In genomic region chr6:26537160-26537845, GRCh38 we compare ENCODE assay signal across 1 cellular context.
A peak's percentile ranks its signal among the peaks of the same experiment; 100 is the strongest.
TF ChIP-seq lines count a peak whose summit lies in the region.

No MANE protein-coding gene starts in this region.

TF ChIP-seq in K562, 482 proteins besides CTCF, POLR2A, EP300 and RAD21 (continued from another document and continues in another):
- TF ChIP-seq PTRF (tag; IDR thresholded peaks at IDR 0.05) (0 out of 2 replicates have a peak, but pooled peaks have one; percentile 14), GTF3C2 (IDR thresholded peaks at IDR 0.05; ENCODE audit: borderline replicate concordance, extremely low read depth, insufficient read length) (peak; percentile 99), ZNF77 (CRISPR knock-in tag; IDR thresholded peaks at IDR 0.05) (no peak), CHD4 (IDR thresholded peaks at IDR 0.05; ENCODE audit: insufficient read depth, insufficient replicate concordance, low read depth, low read length, poor library complexity, severe bottlenecking) (no peak), RBM15 (IDR thresholded peaks at IDR 0.05; ENCODE audit: insufficient read depth, low read length) (no peak), HNRNPH1 (optimal IDR thresholded peaks at IDR 0.05; ENCODE audit: low read depth, low read length) (no peak), MBD2 (IDR thresholded peaks at IDR 0.05; ENCODE audit: borderline replicate concordance, low read depth) (peak; percentile 14; the same call in 1 of the 2 replicates), FIP1L1 (IDR thresholded peaks at IDR 0.05; ENCODE audit: low read depth, low read length, poor library complexity, severe bottlenecking) (no peak), PML (IDR thresholded peaks at IDR 0.05; ENCODE audit: low read length) (no peak), GABPA (tag; conservative IDR thresholded peaks at IDR 0.05; ENCODE audit: low read depth) (no peak), ZNF134 (CRISPR knock-in tag; conservative IDR thresholded peaks at IDR 0.05) (peak; percentile 35; the same call in 1 of the 2 replicates), KDM4B (IDR thresholded peaks at IDR 0.05; ENCODE audit: borderline replicate concordance in 2 of 2, low read depth in 1 of 2) (peak in 1 of 2 experiments; percentile 77; a peak in 2 of 4 replicates), SMARCA5 (IDR thresholded peaks at IDR 0.05) (peak; percentile 85), PREB (CRISPR knock-in tag; IDR thresholded peaks at IDR 0.05) (no peak; the same call in 1 of the 2 replicates), FOXA3 (CRISPR knock-in tag; conservative IDR thresholded peaks at IDR 0.05 in 1 of 2, IDR thresholded peaks at IDR 0.05 in 1 of 2) (no peak), SMAD4 (CRISPR knock-in tag; conservative IDR thresholded peaks at IDR 0.05) (peak; percentile 29; the same call in 1 of the 2 replicates), GTF2F1 (IDR thresholded peaks at IDR 0.05; ENCODE audit: low read depth, low read length) (no peak; the same call in 1 of the 2 replicates), ZNF12 (CRISPR knock-in tag; IDR thresholded peaks at IDR 0.05) (no peak), U2AF1 (optimal IDR thresholded peaks at IDR 0.05; ENCODE audit: low read depth, low read length) (no peak), SPI1 (IDR thresholded peaks at IDR 0.05; ENCODE audit: borderline replicate concordance, low read depth, low read length) (no peak), ZNF277 (CRISPR knock-in tag; IDR thresholded peaks at IDR 0.05; ENCODE audit: borderline replicate concordance) (no peak), STAG1 (CRISPR knock-in tag; IDR thresholded peaks at IDR 0.05; ENCODE audit: borderline replicate concordance) (no peak), SMARCC2 (IDR thresholded peaks at IDR 0.05; ENCODE audit: low read depth) (0 out of 2 replicates have a peak, but pooled peaks have one; percentile 43), NFXL1 (CRISPR knock-in tag; IDR thresholded peaks at IDR 0.05) (no peak), NKRF (IDR thresholded peaks at IDR 0.05; ENCODE audit: borderline replicate concordance) (peak; percentile 48), NCOA4 (IDR thresholded peaks at IDR 0.05; ENCODE audit: partially characterized antibody) (no peak), PHF21A (IDR thresholded peaks at IDR 0.05; ENCODE audit: borderline replicate concordance, low read depth) (peak; percentile 47; the same call in 1 of the 2 replicates), DDX20 (tag; IDR thresholded peaks at IDR 0.05; ENCODE audit: low read depth) (no peak), CBFA2T3 (IDR thresholded peaks at IDR 0.05) (peak; percentile 24; the same call in 1 of the 2 replicates), ZC3H4 (CRISPR knock-in tag; IDR thresholded peaks at IDR 0.05; ENCODE audit: borderline replicate concordance) (no peak)
- TF ChIP-seq, protein P1, sequence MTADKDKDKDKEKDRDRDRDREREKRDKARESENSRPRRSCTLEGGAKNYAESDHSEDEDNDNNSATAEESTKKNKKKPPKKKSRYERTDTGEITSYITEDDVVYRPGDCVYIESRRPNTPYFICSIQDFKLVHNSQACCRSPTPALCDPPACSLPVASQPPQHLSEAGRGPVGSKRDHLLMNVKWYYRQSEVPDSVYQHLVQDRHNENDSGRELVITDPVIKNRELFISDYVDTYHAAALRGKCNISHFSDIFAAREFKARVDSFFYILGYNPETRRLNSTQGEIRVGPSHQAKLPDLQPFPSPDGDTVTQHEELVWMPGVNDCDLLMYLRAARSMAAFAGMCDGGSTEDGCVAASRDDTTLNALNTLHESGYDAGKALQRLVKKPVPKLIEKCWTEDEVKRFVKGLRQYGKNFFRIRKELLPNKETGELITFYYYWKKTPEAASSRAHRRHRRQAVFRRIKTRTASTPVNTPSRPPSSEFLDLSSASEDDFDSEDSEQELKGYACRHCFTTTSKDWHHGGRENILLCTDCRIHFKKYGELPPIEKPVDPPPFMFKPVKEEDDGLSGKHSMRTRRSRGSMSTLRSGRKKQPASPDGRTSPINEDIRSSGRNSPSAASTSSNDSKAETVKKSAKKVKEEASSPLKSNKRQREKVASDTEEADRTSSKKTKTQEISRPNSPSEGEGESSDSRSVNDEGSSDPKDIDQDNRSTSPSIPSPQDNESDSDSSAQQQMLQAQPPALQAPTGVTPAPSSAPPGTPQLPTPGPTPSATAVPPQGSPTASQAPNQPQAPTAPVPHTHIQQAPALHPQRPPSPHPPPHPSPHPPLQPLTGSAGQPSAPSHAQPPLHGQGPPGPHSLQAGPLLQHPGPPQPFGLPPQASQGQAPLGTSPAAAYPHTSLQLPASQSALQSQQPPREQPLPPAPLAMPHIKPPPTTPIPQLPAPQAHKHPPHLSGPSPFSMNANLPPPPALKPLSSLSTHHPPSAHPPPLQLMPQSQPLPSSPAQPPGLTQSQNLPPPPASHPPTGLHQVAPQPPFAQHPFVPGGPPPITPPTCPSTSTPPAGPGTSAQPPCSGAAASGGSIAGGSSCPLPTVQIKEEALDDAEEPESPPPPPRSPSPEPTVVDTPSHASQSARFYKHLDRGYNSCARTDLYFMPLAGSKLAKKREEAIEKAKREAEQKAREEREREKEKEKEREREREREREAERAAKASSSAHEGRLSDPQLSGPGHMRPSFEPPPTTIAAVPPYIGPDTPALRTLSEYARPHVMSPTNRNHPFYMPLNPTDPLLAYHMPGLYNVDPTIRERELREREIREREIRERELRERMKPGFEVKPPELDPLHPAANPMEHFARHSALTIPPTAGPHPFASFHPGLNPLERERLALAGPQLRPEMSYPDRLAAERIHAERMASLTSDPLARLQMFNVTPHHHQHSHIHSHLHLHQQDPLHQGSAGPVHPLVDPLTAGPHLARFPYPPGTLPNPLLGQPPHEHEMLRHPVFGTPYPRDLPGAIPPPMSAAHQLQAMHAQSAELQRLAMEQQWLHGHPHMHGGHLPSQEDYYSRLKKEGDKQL (CRISPR knock-in tag; IDR thresholded peaks at IDR 0.05; ENCODE audit: borderline replicate concordance): 0 out of 2 replicates have a peak, but pooled peaks have one; percentile 37
- TF ChIP-seq, protein P2, sequence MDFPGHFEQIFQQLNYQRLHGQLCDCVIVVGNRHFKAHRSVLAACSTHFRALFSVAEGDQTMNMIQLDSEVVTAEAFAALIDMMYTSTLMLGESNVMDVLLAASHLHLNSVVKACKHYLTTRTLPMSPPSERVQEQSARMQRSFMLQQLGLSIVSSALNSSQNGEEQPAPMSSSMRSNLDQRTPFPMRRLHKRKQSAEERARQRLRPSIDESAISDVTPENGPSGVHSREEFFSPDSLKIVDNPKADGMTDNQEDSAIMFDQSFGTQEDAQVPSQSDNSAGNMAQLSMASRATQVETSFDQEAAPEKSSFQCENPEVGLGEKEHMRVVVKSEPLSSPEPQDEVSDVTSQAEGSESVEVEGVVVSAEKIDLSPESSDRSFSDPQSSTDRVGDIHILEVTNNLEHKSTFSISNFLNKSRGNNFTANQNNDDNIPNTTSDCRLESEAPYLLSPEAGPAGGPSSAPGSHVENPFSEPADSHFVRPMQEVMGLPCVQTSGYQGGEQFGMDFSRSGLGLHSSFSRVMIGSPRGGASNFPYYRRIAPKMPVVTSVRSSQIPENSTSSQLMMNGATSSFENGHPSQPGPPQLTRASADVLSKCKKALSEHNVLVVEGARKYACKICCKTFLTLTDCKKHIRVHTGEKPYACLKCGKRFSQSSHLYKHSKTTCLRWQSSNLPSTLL (IDR thresholded peaks at IDR 0.05): peak; percentile 78; the same call in 1 of the 2 replicates
- TF ChIP-seq, protein P3, sequence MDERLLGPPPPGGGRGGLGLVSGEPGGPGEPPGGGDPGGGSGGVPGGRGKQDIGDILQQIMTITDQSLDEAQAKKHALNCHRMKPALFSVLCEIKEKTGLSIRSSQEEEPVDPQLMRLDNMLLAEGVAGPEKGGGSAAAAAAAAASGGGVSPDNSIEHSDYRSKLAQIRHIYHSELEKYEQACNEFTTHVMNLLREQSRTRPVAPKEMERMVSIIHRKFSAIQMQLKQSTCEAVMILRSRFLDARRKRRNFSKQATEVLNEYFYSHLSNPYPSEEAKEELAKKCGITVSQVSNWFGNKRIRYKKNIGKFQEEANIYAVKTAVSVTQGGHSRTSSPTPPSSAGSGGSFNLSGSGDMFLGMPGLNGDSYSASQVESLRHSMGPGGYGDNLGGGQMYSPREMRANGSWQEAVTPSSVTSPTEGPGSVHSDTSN (CRISPR knock-in tag; IDR thresholded peaks at IDR 0.05; ENCODE audit: low read depth): no peak
- TF ChIP-seq, protein P3 (tag; conservative IDR thresholded peaks at IDR 0.05; ENCODE audit: low read depth): no peak
- TF ChIP-seq, protein P4, sequence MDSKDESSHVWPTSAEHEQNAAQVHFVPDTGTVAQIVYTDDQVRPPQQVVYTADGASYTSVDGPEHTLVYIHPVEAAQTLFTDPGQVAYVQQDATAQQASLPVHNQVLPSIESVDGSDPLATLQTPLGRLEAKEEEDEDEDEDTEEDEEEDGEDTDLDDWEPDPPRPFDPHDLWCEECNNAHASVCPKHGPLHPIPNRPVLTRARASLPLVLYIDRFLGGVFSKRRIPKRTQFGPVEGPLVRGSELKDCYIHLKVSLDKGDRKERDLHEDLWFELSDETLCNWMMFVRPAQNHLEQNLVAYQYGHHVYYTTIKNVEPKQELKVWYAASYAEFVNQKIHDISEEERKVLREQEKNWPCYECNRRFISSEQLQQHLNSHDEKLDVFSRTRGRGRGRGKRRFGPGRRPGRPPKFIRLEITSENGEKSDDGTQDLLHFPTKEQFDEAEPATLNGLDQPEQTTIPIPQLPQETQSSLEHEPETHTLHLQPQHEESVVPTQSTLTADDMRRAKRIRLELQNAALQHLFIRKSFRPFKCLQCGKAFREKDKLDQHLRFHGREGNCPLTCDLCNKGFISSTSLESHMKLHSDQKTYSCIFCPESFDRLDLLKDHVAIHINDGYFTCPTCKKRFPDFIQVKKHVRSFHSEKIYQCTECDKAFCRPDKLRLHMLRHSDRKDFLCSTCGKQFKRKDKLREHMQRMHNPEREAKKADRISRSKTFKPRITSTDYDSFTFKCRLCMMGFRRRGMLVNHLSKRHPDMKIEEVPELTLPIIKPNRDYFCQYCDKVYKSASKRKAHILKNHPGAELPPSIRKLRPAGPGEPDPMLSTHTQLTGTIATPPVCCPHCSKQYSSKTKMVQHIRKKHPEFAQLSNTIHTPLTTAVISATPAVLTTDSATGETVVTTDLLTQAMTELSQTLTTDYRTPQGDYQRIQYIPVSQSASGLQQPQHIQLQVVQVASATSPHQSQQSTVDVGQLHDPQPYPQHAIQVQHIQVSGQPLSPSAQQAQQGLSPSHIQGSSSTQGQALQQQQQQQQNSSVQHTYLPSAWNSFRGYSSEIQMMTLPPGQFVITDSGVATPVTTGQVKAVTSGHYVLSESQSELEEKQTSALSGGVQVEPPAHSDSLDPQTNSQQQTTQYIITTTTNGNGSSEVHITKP (IDR thresholded peaks at IDR 0.05; ENCODE audit: partially characterized antibody): peak; percentile 6
- TF ChIP-seq, protein P5, sequence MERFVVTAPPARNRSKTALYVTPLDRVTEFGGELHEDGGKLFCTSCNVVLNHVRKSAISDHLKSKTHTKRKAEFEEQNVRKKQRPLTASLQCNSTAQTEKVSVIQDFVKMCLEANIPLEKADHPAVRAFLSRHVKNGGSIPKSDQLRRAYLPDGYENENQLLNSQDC (CRISPR knock-in tag; IDR thresholded peaks at IDR 0.05): no peak; the same call in 1 of the 2 replicates
